In genomic region chr9:124291801-124292396, GRCh38 we compare ENCODE assay signal across 8 cellular contexts. TPM values are rescaled to one million over a fixed set of nuclear protein-coding genes. Genes with fewer than 3 reads are reported as not detected.
DNase-seq lines count a peak whose midpoint lies in the region; ATAC-seq, FAIRE-seq and TF ChIP-seq lines count a peak whose summit lies in the region.

No MANE protein-coding gene starts in this region.

- H3K4me1 ChIP-seq in kidney (ENCODE audit: control insufficient read depth in 1 of 2, insufficient read depth in 1 of 2, low read depth in 1 of 2, low read length in 2 of 2): peaks cover 18 to 49% of the 10 kb centered on the region in 2 donors

- H3K36me3 ChIP-seq in BJ (ENCODE audit: control insufficient read depth, insufficient read depth, low read length): peaks cover 13% of the 10 kb centered on the region
- no peaks in the 10 kb centered on the region for H3K36me3 ChIP-seq in kidney (ENCODE audit: control insufficient read depth in 1 of 2, insufficient read depth in 2 of 2, low read length in 2 of 2)

- intact Hi-C loops in kidney (cut with DNase I): no loop called here
- intact Hi-C loops in posterior vena cava (cut with DNase I): loop anchor here in 1 of 2 donors (2.0 kb wide), 1 partner anchor 81 kb away; no protein-coding TSS in a partner anchor

- DNase-seq in BJ (ENCODE audit: low read depth) (no peak), KBM-7 (peak; percentile 87), omental fat pad (ENCODE audit: low spot score) (no peak), kidney (no peak), posterior vena cava (ENCODE audit: low spot score) (no peak), middle frontal gyrus (ENCODE audit: extremely low spot score, low spot score) (no peak)
- peak; percentile 61 for DNase-seq in activated naive CD8-positive, alpha-beta T cell treated with anti-CD3 and anti-CD28 coated beads, Interleukin-2, amount 10 ng/mL, durations not matched to agents 7 days and 5 days

- H3K9me3 ChIP-seq in kidney (ENCODE audit: control insufficient read depth in 1 of 2, low read length in 2 of 2): no peaks in the 10 kb centered on the region

- no peaks in the 10 kb centered on the region for H3K36me3 Mint-ChIP-seq in activated naive CD8-positive, alpha-beta T cell treated with anti-CD3 and anti-CD28 coated beads, Interleukin-2, amount 10 ng/mL, durations not matched to agents 7 days and 5 days

- CTCF ChIA-PET in BJ (lab: Yijun Ruan, JAX): interaction anchor here (0.5 kb wide), 1 partner anchor 15 kb away, joined by 3 read pairs; no protein-coding TSS in a partner anchor

- peaks cover 2% of the 10 kb centered on the region for H3K27me3 Mint-ChIP-seq in activated naive CD8-positive, alpha-beta T cell treated with anti-CD3 and anti-CD28 coated beads, Interleukin-2, amount 10 ng/mL, durations not matched to agents 7 days and 5 days

- H3K27ac Mint-ChIP-seq in activated naive CD8-positive, alpha-beta T cell treated with anti-CD3 and anti-CD28 coated beads, Interleukin-2, amount 10 ng/mL, durations not matched to agents 7 days and 5 days: no peak overlapping the region

- TF ChIP-seq CTCF in BJ (IDR thresholded peaks at IDR 0.05; ENCODE audit: insufficient read depth, low read depth, low read length) (peak; percentile 21; the same call in 1 of the 2 replicates), omental fat pad (IDR thresholded peaks at IDR 0.05) (no peak), kidney (IDR thresholded peaks at IDR 0.05; ENCODE audit: borderline replicate concordance, extremely low read depth, insufficient read depth) (no peak)

- no peak overlapping the region for H3K9ac ChIP-seq in kidney (ENCODE audit: low read length in 2 of 2)

- POLR2A ChIA-PET in BJ (lab: Charles Lee): no interaction called here
- POLR2A ChIA-PET in activated naive CD8-positive, alpha-beta T cell treated with anti-CD3 and anti-CD28 coated beads, Interleukin-2, amount 10 ng/mL, durations not matched to agents 7 days and 5 days (lab: Charles Lee): interaction anchor here (0.9 kb wide), 1 partner anchor 165 kb away, joined by 4 read pairs; no protein-coding TSS in a partner anchor

- in situ Hi-C loops in KBM-7 (cut with MboI; ENCODE audit: low pct_unique_long_range_greater_than_20kb, low sequenced_read_pairs): no loop called here

- H3K4me3 ChIP-seq in BJ (ENCODE audit: low read depth, low read length) (no peak overlapping the region), kidney (ENCODE audit: low read length in 2 of 2) (no peak overlapping the region)

- peaks cover 34% of the 10 kb centered on the region for H3K4me1 Mint-ChIP-seq in activated naive CD8-positive, alpha-beta T cell treated with anti-CD3 and anti-CD28 coated beads, Interleukin-2, amount 10 ng/mL, durations not matched to agents 7 days and 5 days

- no peak overlapping the region for H3K27ac ChIP-seq in kidney (ENCODE audit: low read depth in 2 of 2, low read length in 2 of 2)

- no peak for FAIRE-seq in kidney (lab: Jason Lieb, UNC)

- no peaks in the 10 kb centered on the region for H3K27me3 ChIP-seq in BJ (ENCODE audit: control insufficient read depth, insufficient read depth, low read length)

- no peaks in the 10 kb centered on the region for H3K9me3 Mint-ChIP-seq in activated naive CD8-positive, alpha-beta T cell treated with anti-CD3 and anti-CD28 coated beads, Interleukin-2, amount 10 ng/mL, durations not matched to agents 7 days and 5 days

- peak overlapping the region; percentile 48 for H3K4me3 Mint-ChIP-seq in activated naive CD8-positive, alpha-beta T cell treated with anti-CD3 and anti-CD28 coated beads, Interleukin-2, amount 10 ng/mL, durations not matched to agents 7 days and 5 days

- ATAC-seq in GM19438 (IDR thresholded peaks at IDR 0.05; ENCODE audit: low read depth, unreplicated experiment) (peak; percentile 41), omental fat pad (ENCODE audit: low FRiP score) (peak; percentile 15)
- ATAC-seq in activated naive CD8-positive, alpha-beta T cell treated with anti-CD3 and anti-CD28 coated beads, Interleukin-2, amount 10 ng/mL, durations not matched to agents 7 days and 5 days (ENCODE audit: low read depth): peak; percentile 80

RNA-seq across cellular contexts. Expression of gene NEK6, which starts 34.1 kb away (rescaled TPM):
- polyA plus RNA-seq in BJ (2011; rRNA removed) (71.1 and 73.6 TPM in 2 replicates), kidney (ENCODE audit: insufficient read depth, low read depth, low replicate concordance) (14.9 TPM)
- polyA minus RNA-seq in BJ (2011; rRNA and poly(A)+ RNA removed): 72.5 and 76.5 TPM in 2 replicates
- 10 to 100 TPM in 1 of 2 experiments, 1 to 10 TPM in 1; 8.1 to 10.9 TPM for total RNA-seq in activated naive CD8-positive, alpha-beta T cell treated with anti-CD3 and anti-CD28 coated beads, Interleukin-2, amount 10 ng/mL, durations not matched to agents 7 days and 5 days
- total RNA-seq in omental fat pad (10 to 100 TPM; 11.8 to 52.1 (median 29.0) TPM), kidney (82.1 TPM), posterior vena cava (10 to 100 TPM; 56.9 to 62.7 TPM)

Comparison
In these comparisons a context has a peak if more than half of its experiments do, and no peak if none do; other contexts are left out.
1. DNase-seq: peak in KBM-7 (single experiment) and activated naive CD8-positive, alpha-beta T cell treated with anti-CD3 and anti-CD28 coated beads, Interleukin-2, amount 10 ng/mL, durations not matched to agents 7 days and 5 days (single experiment); none in BJ (single experiment), omental fat pad (single experiment), kidney (single experiment), posterior vena cava (single experiment) and middle frontal gyrus (single experiment).
2. ATAC-seq: peak in every context shown above with its lines; median percentile 80 in activated naive CD8-positive, alpha-beta T cell treated with anti-CD3 and anti-CD28 coated beads, Interleukin-2, amount 10 ng/mL, durations not matched to agents 7 days and 5 days; 41 in GM19438; 15 in omental fat pad.